1 cellular context compared by ENCODE assay signal in the genomic region with DNA sequence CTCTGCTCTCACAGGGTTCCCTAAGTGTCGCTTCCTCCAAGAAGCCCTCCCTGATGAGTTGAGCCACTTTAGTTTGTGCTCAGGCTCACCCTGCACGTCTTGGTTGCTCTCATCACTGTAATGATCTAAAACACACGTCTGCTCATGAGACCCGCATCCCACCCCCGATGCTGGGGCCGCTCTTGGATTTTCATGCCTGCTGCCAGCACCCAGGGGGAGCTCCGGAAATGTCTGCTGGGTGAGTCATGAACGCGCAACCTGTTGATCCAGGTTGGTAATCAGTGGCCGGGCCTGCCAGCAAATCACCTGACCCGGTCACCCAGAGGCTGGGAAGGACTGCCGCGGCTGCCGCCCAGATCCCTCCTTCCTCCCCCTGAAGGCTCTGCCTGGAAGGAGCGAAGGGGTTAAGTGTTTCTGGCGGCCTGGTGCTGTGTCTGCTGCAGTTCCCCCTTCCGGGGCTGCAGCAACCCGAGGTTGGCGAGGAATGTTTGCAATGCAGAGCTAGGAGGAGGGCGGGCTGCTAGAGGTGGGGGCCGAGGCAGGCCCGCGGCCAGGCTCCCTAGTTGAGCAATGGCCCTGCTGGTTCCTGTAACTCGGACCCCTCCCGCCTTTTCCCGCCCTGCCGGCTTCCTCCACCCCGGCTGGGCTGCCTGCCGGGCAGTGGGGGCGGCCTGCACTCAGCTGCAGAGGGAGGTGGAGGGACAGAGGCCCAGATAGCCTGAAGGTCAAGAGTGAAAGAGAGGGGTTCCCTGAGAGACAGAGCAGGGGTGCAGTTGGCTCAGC.
TF ChIP-seq lines count a peak whose summit lies in the region.

No MANE protein-coding gene starts in this region.

TF ChIP-seq in H1, 55 proteins besides CTCF, POLR2A, EP300 and RAD21 (continued from another document):
- TF ChIP-seq ASH2L (IDR thresholded peaks at IDR 0.05; ENCODE audit: low read length) (peak; percentile 96), RXRA (IDR thresholded peaks at IDR 0.05; ENCODE audit: insufficient read depth, low read depth, low read length) (no peak)
